In genomic region chr2:41878726-41879366, GRCh38 we compare ENCODE assay signal across 17 cellular contexts.
A peak's percentile ranks its signal among the peaks of the same experiment; 100 is the strongest.
DNase-seq lines count a peak whose midpoint lies in the region; ATAC-seq and TF ChIP-seq lines count a peak whose summit lies in the region.
"Had no signal": no experiment of that assay in that cellular context is flagged by ENCODE, and none has a peak within 500 bp of the region (broad histone marks: within the 10 kb centered on the region; RNA-seq: fewer than 3 reads in every experiment).

No MANE protein-coding gene starts in this region.

- H3K4me1 Mint-ChIP-seq in glutamatergic neuron (ENCODE audit: low read depth, unreplicated experiment) (peaks cover 29% of the 10 kb centered on the region), nephron (peaks cover 75% of the 10 kb centered on the region), type B pancreatic cell (ENCODE audit: unreplicated experiment) (peaks cover 38% of the 10 kb centered on the region)
- H3K4me1 Mint-ChIP-seq in activated T-cell treated with anti-CD3 and anti-CD28 coated beads, Interleukin-2, amount 50 U/mL, for 72 hours (ENCODE audit: low read depth), result no peaks in the 10 kb centered on the region

- H3K9me3 Mint-ChIP-seq in glutamatergic neuron (ENCODE audit: unreplicated experiment) (peaks cover 8% of the 10 kb centered on the region), nephron (no peaks in the 10 kb centered on the region), type B pancreatic cell (no peaks in the 10 kb centered on the region)
- no peaks in the 10 kb centered on the region for H3K9me3 Mint-ChIP-seq in activated T-cell treated with anti-CD3 and anti-CD28 coated beads, Interleukin-2, amount 50 U/mL, for 72 hours
- H3K9me3 Mint-ChIP-seq: CD14-positive monocyte had no signal

- TF ChIP-seq CTCF in glutamatergic neuron (IDR thresholded peaks at IDR 0.05; ENCODE audit: partially characterized antibody, unreplicated experiment), result no peak
- TF ChIP-seq CTCF in nephron (IDR thresholded peaks at IDR 0.05; ENCODE audit: unreplicated experiment in 3 of 3), result no peak
- no peak for TF ChIP-seq CTCF in type B pancreatic cell (conservative IDR thresholded peaks at IDR 0.05)

- no peaks in the 10 kb centered on the region for H3K36me3 Mint-ChIP-seq in glutamatergic neuron (ENCODE audit: unreplicated experiment)
- no peaks in the 10 kb centered on the region for H3K36me3 Mint-ChIP-seq in nephron (ENCODE audit: low read depth)
- no peaks in the 10 kb centered on the region for H3K36me3 Mint-ChIP-seq in type B pancreatic cell
- no peaks in the 10 kb centered on the region for H3K36me3 Mint-ChIP-seq in activated T-cell treated with anti-CD3 and anti-CD28 coated beads, Interleukin-2, amount 50 U/mL, for 72 hours (ENCODE audit: insufficient read depth in 2 of 2)
- H3K36me3 Mint-ChIP-seq: CD14-positive monocyte had no signal

- peak overlapping the region; percentile 97 for H3K27ac Mint-ChIP-seq in glutamatergic neuron (ENCODE audit: unreplicated experiment)
- H3K27ac Mint-ChIP-seq in nephron, result peak overlapping the region; percentile 97 to 98 (median 98)
- peak overlapping the region; percentile 56 for H3K27ac Mint-ChIP-seq in type B pancreatic cell
- no peak overlapping the region for H3K27ac Mint-ChIP-seq in activated T-cell treated with anti-CD3 and anti-CD28 coated beads, Interleukin-2, amount 50 U/mL, for 72 hours
- H3K27ac Mint-ChIP-seq: CD14-positive monocyte, immature natural killer cell had no signal

- ATAC-seq in Right ventricle myocardium inferior (peak; percentile 81), HG03135 (IDR thresholded peaks at IDR 0.05; ENCODE audit: unreplicated experiment) (no peak), HG03196 (IDR thresholded peaks at IDR 0.05; ENCODE audit: unreplicated experiment) (no peak)
- no peak for ATAC-seq in activated T-cell treated with anti-CD3 and anti-CD28 coated beads, Interleukin-2, amount 50 U/mL, for 72 hours (replicated peaks in 1 of 2)

- peak overlapping the region; percentile 43 for H3K4me3 Mint-ChIP-seq in glutamatergic neuron (ENCODE audit: unreplicated experiment)
- H3K4me3 Mint-ChIP-seq in nephron, result peak overlapping the region in 2 of 3 experiments; percentile 53 to 56
- H3K4me3 Mint-ChIP-seq in type B pancreatic cell, result no peak overlapping the region
- no peak overlapping the region for H3K4me3 Mint-ChIP-seq in activated T-cell treated with anti-CD3 and anti-CD28 coated beads, Interleukin-2, amount 50 U/mL, for 72 hours
- H3K4me3 Mint-ChIP-seq: CD14-positive monocyte, immature natural killer cell had no signal

- intact Hi-C loops in Right ventricle myocardium inferior (cut with DNase I) (no loop called here), cardiac septum (cut with DNase I) (no loop called here)

- peaks cover 8% of the 10 kb centered on the region for H3K27me3 Mint-ChIP-seq in glutamatergic neuron (ENCODE audit: unreplicated experiment)
- peaks cover 4% of the 10 kb centered on the region for H3K27me3 Mint-ChIP-seq in nephron (ENCODE audit: low read depth)
- H3K27me3 Mint-ChIP-seq in type B pancreatic cell, result peaks cover 6% of the 10 kb centered on the region
- H3K27me3 Mint-ChIP-seq in activated T-cell treated with anti-CD3 and anti-CD28 coated beads, Interleukin-2, amount 50 U/mL, for 72 hours (ENCODE audit: low read depth), result peaks cover 19% of the 10 kb centered on the region

- DNase-seq in Right ventricle myocardium inferior (ENCODE audit: missing footprints), result peak; percentile 72
- no peak for DNase-seq in cardiac septum (ENCODE audit: low spot score)
- no peak for DNase-seq in glutamatergic neuron
- no peak for DNase-seq in type B pancreatic cell (ENCODE audit: extremely low spot score, unreplicated experiment)
- DNase-seq in activated T-cell treated with anti-CD3 and anti-CD28 coated beads, Interleukin-2, amount 50 U/mL, for 72 hours, result no peak
- DNase-seq: 8988T; activated CD4-positive, alpha-beta T cell treated with anti-CD3 and anti-CD28 coated beads, Interleukin-2, amount 50 U/mL, for 1 hour; activated naive CD4-positive, alpha-beta T cell treated with anti-CD3 and anti-CD28 coated beads, Interleukin-2, amount 50 U/mL, for 16 hours; activated T-cell treated with anti-CD3 and anti-CD28 coated beads for 4 hours; central memory CD4-positive, alpha-beta T cell; foreskin fibroblast; immature natural killer cell; stimulated activated CD4-positive, alpha-beta T cell treated with anti-CD3 and anti-CD28 coated beads, Interleukin-2, amount 100 ng/mL, for 48 hours had no signal

Comparison
In these comparisons a context has a peak if more than half of its experiments do, and no peak if none do; other contexts are left out.
1. H3K4me3 Mint-ChIP-seq: peak in glutamatergic neuron (single experiment) and nephron (2 of 3); none in type B pancreatic cell (single experiment) and activated T-cell treated with anti-CD3 and anti-CD28 coated beads, Interleukin-2, amount 50 U/mL, for 72 hours (0 of 2).